Comparison of ENCODE assay signal across 20 cellular contexts in the genomic region with DNA sequence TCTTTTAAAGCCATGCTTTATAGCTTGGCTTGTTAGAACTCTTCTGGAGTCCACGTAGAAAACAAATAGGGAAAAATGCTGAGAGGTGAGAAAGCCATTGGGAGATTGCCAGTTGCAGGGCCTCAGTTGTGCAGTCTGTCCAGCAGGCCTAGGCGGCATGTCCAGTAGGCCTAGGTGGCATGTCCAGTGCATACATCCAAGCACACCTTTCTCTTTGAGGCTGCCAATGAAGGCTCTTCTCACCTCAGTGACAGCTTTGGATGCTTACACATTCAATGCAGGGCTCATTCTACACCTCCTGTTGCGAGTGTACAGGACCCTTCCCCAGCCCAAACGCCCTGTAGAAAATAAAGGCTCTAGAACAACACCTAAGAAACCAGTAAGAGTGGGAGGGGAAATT. TPM values are rescaled to one million over a fixed set of nuclear protein-coding genes. Genes with fewer than 3 reads are reported as not detected.
A peak's percentile ranks its signal among the peaks of the same experiment; 100 is the strongest.
DNase-seq lines count a peak whose midpoint lies in the region; ATAC-seq, FAIRE-seq and TF ChIP-seq lines count a peak whose summit lies in the region.
"Had no signal": no experiment of that assay in that cellular context is flagged by ENCODE, and none has a peak within 500 bp of the region (broad histone marks: within the 10 kb centered on the region; RNA-seq: fewer than 3 reads in every experiment).

No MANE protein-coding gene starts in this region.

- no peak overlapping the region for H3K4ac ChIP-seq in H1 (replicated peaks; ENCODE audit: insufficient read length, low read depth, low read length)

- no peak overlapping the region for H3K56ac ChIP-seq in H1 (replicated peaks; ENCODE audit: insufficient read length, low read depth, low read length)

- CTCF ChIA-PET in Panc1 (lab: Charles Lee), result no interaction called here
- CTCF ChIA-PET in H1 (lab: Charles Lee; ENCODE audit: partially characterized antibody), result interaction anchor here (1.3 to 2.5 kb wide), 2 partner anchors 11 to 21 kb away, joined by 3 to 11 read pairs; no protein-coding TSS in a partner anchor

- no peaks in the 10 kb centered on the region for H3K4me1 ChIP-seq in Panc1 (ENCODE audit: control insufficient read depth, insufficient read depth, low read length)
- peaks cover 0 to 7% (median 0%) of the 10 kb centered on the region in 4 experiments; a peak in 2 of 7 replicates for H3K4me1 ChIP-seq in H1 (replicated peaks in 1 of 4; ENCODE audit: control insufficient read depth in 3 of 4, insufficient read depth in 4 of 4, low read length in 3 of 4)
- peaks cover 18 to 49% (median 34%) of the 10 kb centered on the region in 4 donors for H3K4me1 ChIP-seq in stomach
- H3K4me1 ChIP-seq: Peyer's patch, SJCRH30 had no signal

- in situ Hi-C loops in Panc1 (cut with HindIII; ENCODE audit: low pct_unique_long_range_greater_than_20kb, low sequenced_read_pairs), result no loop called here

- H3K4me2 ChIP-seq in H1 (ENCODE audit: insufficient read depth in 1 of 2, low read depth in 2 of 2, low read length in 2 of 2), result no peak overlapping the region

- H3K79me2 ChIP-seq in H1 (ENCODE audit: control insufficient read depth in 1 of 2, insufficient read depth in 2 of 2, low read length in 2 of 2), result peaks cover 0 to 11% of the 10 kb centered on the region in 2 experiments; a peak in 2 of 4 replicates

- intact Hi-C loops in Panc1 (cut with micrococcal nuclease; ENCODE audit: unreplicated experiment) (no loop called here), stomach (cut with DNase I; ENCODE audit: low total_unique reads) (no loop called here)

- no peak for TF ChIP-seq EP300 in H1 (IDR thresholded peaks at IDR 0.05; ENCODE audit: borderline replicate concordance in 1 of 2, low read depth in 2 of 2, low read length in 2 of 2)
- no peak for TF ChIP-seq EP300 in stomach (IDR thresholded peaks at IDR 0.05)

- no peak for ATAC-seq in activated naive CD8-positive, alpha-beta T cell treated with anti-CD3 and anti-CD28 coated beads, Interleukin-2, amount 50 U/mL, for 24 hours
- ATAC-seq in Panc1 (0 out of 2 replicates have a peak, but pooled peaks have one; percentile 17), HG03571 (IDR thresholded peaks at IDR 0.05; ENCODE audit: unreplicated experiment) (no peak)

- no peak overlapping the region for H3K9ac ChIP-seq in H1 (replicated peaks in 1 of 4; ENCODE audit: extremely low read depth in 1 of 4, low read depth in 3 of 4, low read length in 3 of 4)

- BruUV-seq in Panc1 (replicated peaks; lab: Mats Ljungman, UMichigan), result no TSS peak

- no peak overlapping the region for H3K4me3 Mint-ChIP-seq in activated naive CD8-positive, alpha-beta T cell treated with anti-CD3 and anti-CD28 coated beads, Interleukin-2, amount 50 U/mL, for 24 hours
- no peak overlapping the region for H3K4me3 Mint-ChIP-seq in activated naive CD8-positive, alpha-beta T cell treated with anti-CD3 and anti-CD28 coated beads for 36 hours

- H3K4me1 Mint-ChIP-seq in activated naive CD8-positive, alpha-beta T cell treated with anti-CD3 and anti-CD28 coated beads, Interleukin-2, amount 50 U/mL, for 24 hours, result peaks cover 15% of the 10 kb centered on the region
- peaks cover 23% of the 10 kb centered on the region for H3K4me1 Mint-ChIP-seq in activated naive CD8-positive, alpha-beta T cell treated with anti-CD3 and anti-CD28 coated beads for 36 hours

- no peak overlapping the region for H2BK12ac ChIP-seq in H1 (ENCODE audit: low read depth, low read length)

- no peak overlapping the region for H2AK5ac ChIP-seq in H1 (ENCODE audit: low read depth, low read length)

- no peaks in the 10 kb centered on the region for H3K23me2 ChIP-seq in H1 (ENCODE audit: low read depth, low read length)

- WGBS in H1 (ENCODE audit: extremely low coverage in 1 of 2, insufficient coverage in 1 of 2, insufficient read length in 1 of 2, insufficient replicate concordance in 2 of 2, low coverage in 1 of 2, low lambda C conversion rate in 2 of 2, missing lambda C conversion rate in 1 of 2), 2 experiments, result 75% methylated on average over 4 of the region's 4 CpGs; no CpG with 5 or more reads in 1 of the 2 experiments
- 52 to 87% (median 54%) methylated on average over 4 of the region's 4 CpGs for WGBS in stomach, 5 donors

- 0 out of 2 replicates have a peak, but pooled peaks cover 3% of the 10 kb centered on the region for H3K79me1 ChIP-seq in H1 (ENCODE audit: low read depth, low read length)

- H3K14ac ChIP-seq in H1 (ENCODE audit: insufficient read length), result no peak overlapping the region

- peaks cover 5 to 7% of the 10 kb centered on the region in 2 experiments for H4K20me1 ChIP-seq in H1 (replicated peaks in 1 of 2; ENCODE audit: control insufficient read depth in 1 of 2, insufficient read depth in 2 of 2, low read length in 2 of 2)

- POLR2A ChIA-PET in Panc1 (lab: Charles Lee), result interaction anchor here (0.6 to 0.8 kb wide), 2 partner anchors 9 to 26 kb away, joined by 4 to 6 read pairs; a partner anchor contains a TSS
- POLR2A ChIA-PET in H1 (lab: Charles Lee; ENCODE audit: partially characterized antibody), result interaction anchor here (0.9 to 1.7 kb wide), 2 partner anchors 11 to 17 kb away, joined by 3 to 9 read pairs; no protein-coding TSS in a partner anchor

- TF ChIP-seq CTCF in Panc1 (IDR thresholded peaks at IDR 0.05), result no peak
- no peak for TF ChIP-seq CTCF in H1 (IDR thresholded peaks at IDR 0.05; ENCODE audit: control extremely low read depth in 1 of 3, insufficient read depth in 1 of 3, low read depth in 1 of 3, low read length in 3 of 3)
- no peak for TF ChIP-seq CTCF in stomach (IDR thresholded peaks at IDR 0.05)

- TF ChIP-seq POLR2A in H1 (IDR thresholded peaks at IDR 0.05; ENCODE audit: control extremely low read depth in 1 of 2, low read depth in 2 of 2, low read length in 2 of 2) (no peak), stomach (IDR thresholded peaks at IDR 0.05) (no peak)

- no peak overlapping the region for H2BK20ac ChIP-seq in H1 (ENCODE audit: low read length)

- no peak overlapping the region for H2BK120ac ChIP-seq in H1 (replicated peaks; ENCODE audit: low read depth, low read length)

- TF ChIP-seq RAD21 in H1 (IDR thresholded peaks at IDR 0.05 in 1 of 2, conservative IDR thresholded peaks at IDR 0.05 in 1 of 2; ENCODE audit: low read depth in 2 of 2, low read length in 2 of 2), result no peak

- no peak overlapping the region for H3K23ac ChIP-seq in H1 (ENCODE audit: insufficient read length)

- H3K36me3 Mint-ChIP-seq in activated naive CD8-positive, alpha-beta T cell treated with anti-CD3 and anti-CD28 coated beads, Interleukin-2, amount 50 U/mL, for 24 hours (ENCODE audit: low read depth), result peaks cover 38% of the 10 kb centered on the region
- H3K36me3 Mint-ChIP-seq in activated naive CD8-positive, alpha-beta T cell treated with anti-CD3 and anti-CD28 coated beads for 36 hours, result peaks cover 36% of the 10 kb centered on the region

- H2BK15ac ChIP-seq in H1 (ENCODE audit: low read length), result no peak overlapping the region

- peak overlapping the region; percentile 27 for H3K27ac Mint-ChIP-seq in activated naive CD8-positive, alpha-beta T cell treated with anti-CD3 and anti-CD28 coated beads, Interleukin-2, amount 50 U/mL, for 24 hours
- H3K27ac Mint-ChIP-seq in activated naive CD8-positive, alpha-beta T cell treated with anti-CD3 and anti-CD28 coated beads for 36 hours, result no peak overlapping the region

- H3K27me3 Mint-ChIP-seq in activated naive CD8-positive, alpha-beta T cell treated with anti-CD3 and anti-CD28 coated beads, Interleukin-2, amount 50 U/mL, for 24 hours, result no peaks in the 10 kb centered on the region
- H3K27me3 Mint-ChIP-seq in activated naive CD8-positive, alpha-beta T cell treated with anti-CD3 and anti-CD28 coated beads for 36 hours, result no peaks in the 10 kb centered on the region

- H3K27me3 ChIP-seq in Panc1 (ENCODE audit: control insufficient read depth, insufficient read depth, low read length), result no peaks in the 10 kb centered on the region
- H3K27me3 ChIP-seq in H1 (replicated peaks in 1 of 4; ENCODE audit: control insufficient read depth in 3 of 4, extremely low read depth in 1 of 4, insufficient read depth in 3 of 4, low read length in 3 of 4), result no peaks in the 10 kb centered on the region
- H3K27me3 ChIP-seq in stomach, result no peaks in the 10 kb centered on the region
- H3K27me3 ChIP-seq: Peyer's patch, SJCRH30 had no signal

- H2AFZ ChIP-seq in H1 (ENCODE audit: low read length), result no peak overlapping the region

- H3K4me3 ChIP-seq in Panc1 (ENCODE audit: low read depth in 2 of 2, low read length in 2 of 2), result no peak overlapping the region
- H3K4me3 ChIP-seq in H1 (ENCODE audit: extremely low read depth in 1 of 4, insufficient read depth in 2 of 4, low read depth in 3 of 4, low read length in 4 of 4), result no peak overlapping the region
- no peak overlapping the region for H3K4me3 ChIP-seq in stomach
- H3K4me3 ChIP-seq: Peyer's patch, SJCRH30 had no signal

- H3K27ac ChIP-seq in Panc1 (ENCODE audit: low read length) (no peak overlapping the region), H1 (ENCODE audit: low read depth, low read length) (no peak overlapping the region), stomach (peak overlapping the region in 3 of 5 donors; percentile 69 to 70 (median 69))
- H3K27ac ChIP-seq: Peyer's patch, SJCRH30 had no signal

- H3K9me3 ChIP-seq in Panc1 (ENCODE audit: control insufficient read depth, insufficient read depth, low read depth, low read length) (no peaks in the 10 kb centered on the region), H1 (ENCODE audit: insufficient read depth in 2 of 2, low read depth in 1 of 2, low read length in 1 of 2) (no peaks in the 10 kb centered on the region), stomach (no peaks in the 10 kb centered on the region)
- H3K9me3 ChIP-seq: Peyer's patch, SJCRH30 had no signal

- H4K8ac ChIP-seq in H1 (ENCODE audit: extremely low read depth, insufficient read depth, low read length), result no peak overlapping the region

- H4K5ac ChIP-seq in H1 (ENCODE audit: insufficient read length, low read depth, low read length), result no peak overlapping the region

- no peak overlapping the region for H2BK5ac ChIP-seq in H1 (ENCODE audit: low read depth, low read length)

- no peak for DNase-seq in activated naive CD8-positive, alpha-beta T cell treated with anti-CD3 and anti-CD28 coated beads, Interleukin-2, amount 50 U/mL, for 24 hours
- no peak for DNase-seq in activated naive CD8-positive, alpha-beta T cell treated with anti-CD3 and anti-CD28 coated beads for 36 hours
- no peak for DNase-seq in Panc1 (ENCODE audit: low read depth, low spot score)
- no peak for DNase-seq in H1 (ENCODE audit: low read depth in 1 of 2, low spot score in 2 of 2)
- no peak for DNase-seq in stomach
- DNase-seq in COLO829 (ENCODE audit: low spot score), result no peak
- DNase-seq in NCI-H2081 treated with DMSO at 0.1 percent for 48 hours (lab: John Stamatoyannopoulos, UW), result no peak
- DNase-seq: C1 segment of cervical spinal cord, GDM1, KBM-7, MM.1S, NCI-H1092, NCI-H146, NCI-H2029, NCI-H345, NCI-H524, Peyer's patch, SJCRH30 had no signal

- no peaks in the 10 kb centered on the region for H3K9me3 Mint-ChIP-seq in activated naive CD8-positive, alpha-beta T cell treated with anti-CD3 and anti-CD28 coated beads, Interleukin-2, amount 50 U/mL, for 24 hours
- no peaks in the 10 kb centered on the region for H3K9me3 Mint-ChIP-seq in activated naive CD8-positive, alpha-beta T cell treated with anti-CD3 and anti-CD28 coated beads for 36 hours

- H3K36me3 ChIP-seq in Panc1 (ENCODE audit: control insufficient read depth, insufficient read depth, low read length) (peaks cover 11% of the 10 kb centered on the region), H1 (ENCODE audit: control insufficient read depth in 2 of 4, insufficient read depth in 4 of 4, low read length in 3 of 4) (peaks cover 24 to 90% (median 48%) of the 10 kb centered on the region in 4 experiments), stomach (peaks cover 71 to 100% (median 97%) of the 10 kb centered on the region in 4 donors)

- FAIRE-seq in H1 (lab: Jason Lieb, UNC), result no peak
- FAIRE-seq: D721Med had no signal

- no peak overlapping the region for H3K18ac ChIP-seq in H1 (ENCODE audit: extremely low read depth, low read length)

- H4K91ac ChIP-seq in H1 (replicated peaks; ENCODE audit: insufficient read length, low read length), result no peak overlapping the region

RNA-seq across cellular contexts. Expression of a gene that starts 13.1 kb away (rescaled TPM):
- total RNA-seq in activated naive CD8-positive, alpha-beta T cell treated with anti-CD3 and anti-CD28 coated beads for 36 hours, result 100 to 1,000 TPM; 121 to 128 TPM
- 217 TPM for total RNA-seq in Panc1 (2021; ENCODE audit: unreplicated experiment)
- polyA plus RNA-seq in Panc1 (2012; ENCODE audit: insufficient read length), result 339 TPM
- total RNA-seq in H1 (2021; fragmentation: NEBNext Ultra II Directional; extraction: Animal tissue kit (Norgen Biotek cat#: 25700)), result 224 and 225 TPM in 2 replicates
- 113 and 232 TPM in 2 replicates for polyA plus RNA-seq in H1 (2011; rRNA removed)
- 208 TPM for polyA plus RNA-seq in H1 (2011; cell fraction: cytosol; rRNA removed)
- polyA plus RNA-seq in H1 (2011; cell fraction: nucleus; rRNA removed), result 54.5 TPM
- 161 to 251 TPM (median 168 TPM) in 4 replicates for polyA plus RNA-seq in H1 (2012, experiment 1 of 2)
- 208 TPM for polyA plus RNA-seq in H1 (2012, experiment 2 of 2)
- 239 TPM for polyA plus RNA-seq in H1 (2013, experiment 1 of 2)
- polyA plus RNA-seq in H1 (2013, experiment 2 of 2), result 248 TPM
- polyA minus RNA-seq in H1 (2011; rRNA and poly(A)+ RNA removed), result 75.7 and 102 TPM in 2 replicates
- polyA minus RNA-seq in H1 (2011; cell fraction: cytosol; rRNA and poly(A)+ RNA removed), result 82.2 TPM
- 53.7 TPM for polyA minus RNA-seq in H1 (2011; cell fraction: nucleus; rRNA and poly(A)+ RNA removed)
- 100 to 1,000 TPM in 2 of 5 donors, 10 to 100 TPM in 3; 38.5 to 227 (median 77.5) TPM for total RNA-seq in stomach
- 100 to 1,000 TPM; 115 to 249 (median 154) TPM for polyA plus RNA-seq in stomach

RNA-seq across cellular contexts. Expression of a gene that starts 25.4 kb away (rescaled TPM):
- total RNA-seq in activated naive CD8-positive, alpha-beta T cell treated with anti-CD3 and anti-CD28 coated beads for 36 hours, result 10 to 100 TPM; 23.5 to 27.2 TPM
- 21.5 TPM for total RNA-seq in Panc1 (2021; ENCODE audit: unreplicated experiment)
- 27.1 TPM for polyA plus RNA-seq in Panc1 (2012; ENCODE audit: insufficient read length)
- 12.0 and 12.9 TPM in 2 replicates for total RNA-seq in H1 (2021; fragmentation: NEBNext Ultra II Directional; extraction: Animal tissue kit (Norgen Biotek cat#: 25700))
- 6.9 and 9.2 TPM in 2 replicates for polyA plus RNA-seq in H1 (2011; rRNA removed)
- polyA plus RNA-seq in H1 (2011; cell fraction: cytosol; rRNA removed), result 11.2 TPM
- 9.3 TPM for polyA plus RNA-seq in H1 (2011; cell fraction: nucleus; rRNA removed)
- polyA plus RNA-seq in H1 (2012, experiment 1 of 2), result 13.7 to 18.0 TPM (median 15.6 TPM) in 4 replicates
- polyA plus RNA-seq in H1 (2012, experiment 2 of 2), result 5.5 TPM
- polyA plus RNA-seq in H1 (2013, experiment 1 of 2), result 11.4 TPM
- polyA plus RNA-seq in H1 (2013, experiment 2 of 2), result 12.2 TPM
- 10.0 and 10.4 TPM in 2 replicates for polyA minus RNA-seq in H1 (2011; rRNA and poly(A)+ RNA removed)
- 8.9 TPM for polyA minus RNA-seq in H1 (2011; cell fraction: cytosol; rRNA and poly(A)+ RNA removed)
- 19.4 TPM for polyA minus RNA-seq in H1 (2011; cell fraction: nucleus; rRNA and poly(A)+ RNA removed)
- 10 to 100 TPM in 2 of 5 donors, 1 to 10 TPM in 2, not detected in 1; 3.1 to 20.0 (median 9.9) TPM for total RNA-seq in stomach
- polyA plus RNA-seq in stomach, result 10 to 100 TPM in 1 of 3 donors, 1 to 10 TPM in 2; 7.6 to 13.7 (median 9.5) TPM

RNA-seq across cellular contexts. Expression of a gene that starts 25.7 kb away (rescaled TPM):
- total RNA-seq in activated naive CD8-positive, alpha-beta T cell treated with anti-CD3 and anti-CD28 coated beads for 36 hours, result 10 to 100 TPM; 81.8 to 84.0 TPM
- total RNA-seq in Panc1 (2021; ENCODE audit: unreplicated experiment) (72.3 TPM), stomach (100 to 1,000 TPM in 2 of 5 donors, 10 to 100 TPM in 3; 44.6 to 288 (median 57.3) TPM)
- polyA plus RNA-seq in Panc1 (2012; ENCODE audit: insufficient read length), result 20.7 TPM
- total RNA-seq in H1 (2021; fragmentation: NEBNext Ultra II Directional; extraction: Animal tissue kit (Norgen Biotek cat#: 25700)), result 47.7 and 48.8 TPM in 2 replicates
- polyA plus RNA-seq in H1 (2011; rRNA removed) (6.8 and 8.8 TPM in 2 replicates), stomach (1 to 10 TPM; 4.9 to 6.0 (median 5.7) TPM)
- polyA plus RNA-seq in H1 (2011; cell fraction: cytosol; rRNA removed), result 11.4 TPM
- polyA plus RNA-seq in H1 (2011; cell fraction: nucleus; rRNA removed), result 11.4 TPM
- 14.7 to 23.5 TPM (median 16.8 TPM) in 4 replicates for polyA plus RNA-seq in H1 (2012, experiment 1 of 2)
- 0.94 TPM for polyA plus RNA-seq in H1 (2012, experiment 2 of 2)
- polyA plus RNA-seq in H1 (2013, experiment 1 of 2), result 26.1 TPM
- 22.2 TPM for polyA plus RNA-seq in H1 (2013, experiment 2 of 2)
- polyA minus RNA-seq in H1 (2011; rRNA and poly(A)+ RNA removed), result 23.0 and 46.1 TPM in 2 replicates
- polyA minus RNA-seq in H1 (2011; cell fraction: cytosol; rRNA and poly(A)+ RNA removed), result 18.3 TPM
- polyA minus RNA-seq in H1 (2011; cell fraction: nucleus; rRNA and poly(A)+ RNA removed), result 73.2 TPM

Comparison
In these comparisons a context has a peak if more than half of its experiments do, and no peak if none do; other contexts are left out.
1. H3K27ac ChIP-seq: peak in stomach (3 of 5); none in Panc1 (single experiment) and H1 (single experiment).